ENCODE assay signal across 8 cellular contexts in the genomic region with DNA sequence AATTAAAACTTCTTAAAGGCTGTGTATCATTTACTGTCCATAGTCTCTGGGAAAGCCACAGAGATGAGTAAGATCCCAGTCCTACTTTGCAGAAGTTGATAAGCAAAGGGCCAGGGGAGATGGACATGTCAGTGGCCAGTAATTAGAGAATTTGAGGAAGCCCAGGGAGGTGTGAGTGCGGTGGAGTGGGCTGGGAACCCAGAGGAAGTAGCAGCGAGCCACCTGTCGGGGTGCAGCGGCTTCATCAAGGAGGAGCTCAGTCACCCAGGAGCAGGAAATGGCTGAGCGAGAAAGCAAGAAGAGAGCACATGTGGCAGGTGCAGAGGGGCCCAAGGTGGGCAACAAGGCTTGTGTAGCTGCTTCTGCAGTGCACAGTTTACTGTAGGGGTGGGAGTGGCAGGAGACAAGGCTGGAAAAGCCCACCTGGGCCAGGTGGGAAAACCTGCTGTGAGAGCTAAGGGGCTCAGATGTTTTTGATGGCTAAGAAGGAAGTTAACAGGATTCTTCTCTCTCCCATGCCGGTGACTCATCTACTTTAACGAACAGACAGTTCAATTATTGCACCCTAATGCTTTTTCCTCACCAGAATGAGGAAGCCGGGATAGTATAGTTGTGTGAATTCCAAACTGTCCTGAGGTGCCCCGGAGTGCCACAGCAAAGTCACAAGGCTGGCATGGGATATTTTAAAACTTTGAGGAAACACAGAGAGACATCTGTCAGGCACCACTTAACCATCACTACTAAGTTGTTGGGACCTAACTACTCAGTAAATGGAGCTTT. TPM values are rescaled to one million over a fixed set of nuclear protein-coding genes. Genes with fewer than 3 reads are reported as not detected.
DNase-seq lines count a peak whose midpoint lies in the region; ATAC-seq and TF ChIP-seq lines count a peak whose summit lies in the region.

No MANE protein-coding gene starts in this region.

- peak; percentile 37 for DNase-seq in activated CD4-positive, CD25-positive, alpha-beta regulatory T cell treated with anti-CD3 and anti-CD28 coated beads, Interleukin-2, amount 50 U/mL, for 72 hours
- peak; percentile 36 for DNase-seq in activated CD4-positive, alpha-beta T cell treated with anti-CD3 and anti-CD28 coated beads, Interleukin-2, amount 50 U/mL, for 1 hour
- peak; percentile 56 for DNase-seq in lower lobe of right lung
- DNase-seq in NCI-H187 treated with DMSO at 0.1 percent for 48 hours (lab: John Stamatoyannopoulos, UW) = no peak
- no peak for DNase-seq in caudate nucleus (lab: John Stamatoyannopoulos, UW)

- no peaks in the 10 kb centered on the region for H3K27me3 ChIP-seq in lower lobe of right lung (ENCODE audit: low read depth)

- peaks cover 27% of the 10 kb centered on the region for H3K4me1 ChIP-seq in lower lobe of right lung

- intact Hi-C loops in lower lobe of right lung (cut with DNase I) = no loop called here

- H3K9me3 ChIP-seq in lower lobe of right lung = no peaks in the 10 kb centered on the region

- no peak overlapping the region for H3K4me3 ChIP-seq in lower lobe of right lung

- H3K36me3 ChIP-seq in lower lobe of right lung = no peaks in the 10 kb centered on the region

- ATAC-seq in activated CD4-positive, CD25-positive, alpha-beta regulatory T cell treated with anti-CD3 and anti-CD28 coated beads, Interleukin-2, amount 50 U/mL, for 24 hours = no peak
- ATAC-seq in HG03442 (IDR thresholded peaks at IDR 0.05; ENCODE audit: unreplicated experiment) = peak; percentile 52
- ATAC-seq in lower lobe of right lung = peak; percentile 55 to 65
- ATAC-seq in HG03280 (IDR thresholded peaks at IDR 0.05; ENCODE audit: unreplicated experiment) = no peak

- H3K27ac ChIP-seq in lower lobe of right lung (no peak overlapping the region), caudate nucleus (ENCODE audit: low read depth, low read length) (no peak overlapping the region)

- TF ChIP-seq CTCF in lower lobe of right lung (IDR thresholded peaks at IDR 0.05) = no peak

RNA-seq across cellular contexts. Expression of a gene that starts 34.8 kb away (rescaled TPM):
- total RNA-seq in lower lobe of right lung = 61.7 TPM

Comparison
In these comparisons a context has a peak if more than half of its experiments do, and no peak if none do; other contexts are left out.
1. DNase-seq: peak in activated CD4-positive, CD25-positive, alpha-beta regulatory T cell treated with anti-CD3 and anti-CD28 coated beads, Interleukin-2, amount 50 U/mL, for 72 hours (single experiment), activated CD4-positive, alpha-beta T cell treated with anti-CD3 and anti-CD28 coated beads, Interleukin-2, amount 50 U/mL, for 1 hour (single experiment) and lower lobe of right lung (single experiment); none in NCI-H187 treated with DMSO at 0.1 percent for 48 hours (single experiment) and caudate nucleus (0 of 61).
2. ATAC-seq: peak in HG03442 (single experiment) and lower lobe of right lung (2 of 2); none in activated CD4-positive, CD25-positive, alpha-beta regulatory T cell treated with anti-CD3 and anti-CD28 coated beads, Interleukin-2, amount 50 U/mL, for 24 hours (0 of 2) and HG03280 (single experiment).